ENCODE assay signal across 13 cellular contexts in the genomic region with DNA sequence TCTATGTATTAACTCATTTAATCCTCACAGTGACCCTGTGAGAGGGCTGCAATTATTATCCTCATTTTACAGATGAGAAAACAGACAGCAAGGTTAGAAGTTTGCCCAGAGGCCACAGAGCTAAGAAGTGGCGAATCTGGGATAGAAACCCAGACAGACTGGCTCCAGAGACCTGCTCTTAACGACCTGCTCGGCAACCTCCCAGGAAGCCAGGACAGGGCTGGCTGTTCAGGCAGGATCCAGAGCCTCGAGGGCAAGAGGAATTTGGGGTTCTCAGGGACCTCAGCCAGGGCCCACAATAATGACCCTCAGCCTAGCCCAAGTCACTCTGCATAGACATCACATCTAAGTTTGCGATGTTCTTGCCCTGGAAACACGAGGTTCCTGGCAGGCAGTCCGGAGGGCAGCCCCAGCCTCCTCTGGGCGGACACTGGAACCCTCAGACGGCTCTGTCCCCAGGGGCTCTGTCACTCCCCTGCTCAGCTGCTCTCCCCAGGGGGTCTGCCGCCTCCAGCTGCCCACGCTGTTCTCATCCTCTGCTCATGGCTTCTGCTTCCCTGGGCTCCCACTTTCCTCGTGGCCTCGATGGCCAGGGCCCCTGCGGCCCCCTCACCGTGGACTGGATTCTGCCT.
DNase-seq lines count a peak whose midpoint lies in the region; ATAC-seq, FAIRE-seq and TF ChIP-seq lines count a peak whose summit lies in the region.
"Had no signal": no experiment of that assay in that cellular context is flagged by ENCODE, and none has a peak within 500 bp of the region (broad histone marks: within the 10 kb centered on the region; RNA-seq: fewer than 3 reads in every experiment).

No MANE protein-coding gene starts in this region.

- H3K79me2 ChIP-seq in HepG2 (ENCODE audit: insufficient read depth, low read length), result no peaks in the 10 kb centered on the region

- CTCF ChIA-PET in HepG2 (lab: Yijun Ruan, JAX; ENCODE audit: low intra/inter-chr PET ratio, low total read pairs), result no interaction called here

- POLR2A ChIA-PET in HepG2 (lab: Yijun Ruan, JAX), result interaction anchor here (0.8 kb wide), 1 partner anchor 139 kb away, joined by 3 read pairs; a partner anchor contains a TSS

- no peak overlapping the region for H3K9ac ChIP-seq in HepG2 (ENCODE audit: insufficient read depth, low read depth, low read length)

- peak overlapping the region; percentile 42 for H2AFZ ChIP-seq in HepG2 (ENCODE audit: low read length)

- no peak overlapping the region for H3K4me2 ChIP-seq in HepG2 (ENCODE audit: low read depth, low read length)

- TF ChIP-seq RAD21 in HepG2 (CRISPR knock-in tag; IDR thresholded peaks at IDR 0.05), result no peak

- no peak for TF ChIP-seq CTCF in HepG2 (CRISPR knock-in tag; IDR thresholded peaks at IDR 0.05)
- TF ChIP-seq CTCF in right lobe of liver (IDR thresholded peaks at IDR 0.05), result no peak

- in situ Hi-C loops in HepG2 (cut with HindIII; ENCODE audit: extremely low pct_ligation_motif_present, low pct_unique_long_range_greater_than_20kb), result no loop called here

- H3K36me3 ChIP-seq in HepG2 (replicated peaks in 1 of 2; ENCODE audit: control insufficient read depth in 1 of 2, insufficient read depth in 2 of 2, low read length in 2 of 2) (no peaks in the 10 kb centered on the region), right lobe of liver (no peaks in the 10 kb centered on the region), aorta (ENCODE audit: control insufficient read depth in 1 of 2, insufficient read depth in 2 of 2, low read length in 1 of 2) (no peaks in the 10 kb centered on the region)

- H3K4me3 ChIP-seq in HepG2 (replicated peaks in 1 of 3; ENCODE audit: insufficient read depth in 1 of 3, low read depth in 2 of 3, low read length in 3 of 3) (no peak overlapping the region), right lobe of liver (no peak overlapping the region), aorta (ENCODE audit: low read length in 2 of 2) (no peak overlapping the region)

- H3K27me3 ChIP-seq in HepG2 (ENCODE audit: control insufficient read depth in 1 of 2, insufficient read depth in 2 of 2, low read length in 2 of 2), result no peaks in the 10 kb centered on the region
- H3K27me3 ChIP-seq in right lobe of liver, result no peaks in the 10 kb centered on the region
- no peaks in the 10 kb centered on the region for H3K27me3 ChIP-seq in aorta (ENCODE audit: control insufficient read depth in 1 of 2, insufficient read depth in 2 of 2, low read length in 1 of 2)

- H3K4me1 ChIP-seq in HepG2 (ENCODE audit: insufficient read depth, low read length), result peaks cover 63% of the 10 kb centered on the region
- no peaks in the 10 kb centered on the region for H3K4me1 ChIP-seq in right lobe of liver
- H3K4me1 ChIP-seq in aorta (ENCODE audit: control insufficient read depth in 1 of 2, insufficient read depth in 2 of 2, low read length in 2 of 2), result no peaks in the 10 kb centered on the region

- 57% methylated on average over 9 of the region's 15 CpGs for WGBS in HepG2 (ENCODE audit: low lambda C conversion rate)
- 61% methylated on average over 2 of the region's 15 CpGs for WGBS in right lobe of liver (ENCODE audit: insufficient coverage, low coverage, low lambda C conversion rate, missing lambda C conversion rate)
- 85 to 86% methylated on average over 15 of the region's 15 CpGs for WGBS in aorta, 2 donors

- no peak for DNase-seq in HepG2 (ENCODE audit: low spot score)
- no peak for DNase-seq in right lobe of liver
- peak; percentile 19 for DNase-seq in NCI-H1092 treated with DMSO at 0.1 percent for 48 hours (lab: John Stamatoyannopoulos, UW)
- peak; percentile 86 for DNase-seq in islet precursor cell
- no peak for DNase-seq in aorta
- no peak for DNase-seq in posterior vena cava (ENCODE audit: low spot score)
- DNase-seq in germinal center (ENCODE audit: low spot score), result no peak
- DNase-seq in kidney tubule cell (ENCODE audit: low spot score), result no peak
- DNase-seq: ACHN, MV-4-11, NCI-H187 treated with DMSO at 0.1 percent for 48 hours, NCI-H524 treated with DMSO at 0.1 percent for 48 hours had no signal

- no peaks in the 10 kb centered on the region for H4K20me1 ChIP-seq in HepG2 (ENCODE audit: insufficient read depth, low read length)

- TF ChIP-seq EP300 in HepG2 (IDR thresholded peaks at IDR 0.05; ENCODE audit: low read depth in 2 of 2, low read length in 2 of 2) (no peak), HepG2 (CRISPR knock-in tag; IDR thresholded peaks at IDR 0.05; ENCODE audit: borderline replicate concordance) (no peak)

- no peak for FAIRE-seq in HepG2 (lab: Jason Lieb, UNC)

- no TSS peak for BruUV-seq in HepG2 (replicated peaks; lab: Mats Ljungman, UMichigan)

- intact Hi-C loops in HepG2 (cut with micrococcal nuclease; ENCODE audit: unreplicated experiment) (no loop called here), right lobe of liver (cut with DNase I) (no loop called here), aorta (cut with DNase I) (no loop called here), posterior vena cava (cut with DNase I) (no loop called here)

- H3K27ac ChIP-seq in HepG2 (ENCODE audit: extremely low read length, insufficient read depth, low read length) (no peak overlapping the region), right lobe of liver (no peak overlapping the region), aorta (ENCODE audit: low read depth in 1 of 2, low read length in 2 of 2) (no peak overlapping the region)
- H3K27ac ChIP-seq: RWPE1 had no signal

- TF ChIP-seq POLR2A in HepG2 (IDR thresholded peaks at IDR 0.05; ENCODE audit: insufficient read depth in 1 of 2, low read depth in 2 of 2, low read length in 2 of 2) (no peak), right lobe of liver (IDR thresholded peaks at IDR 0.05) (no peak)

- H3K9me3 ChIP-seq in HepG2 (ENCODE audit: low read length) (no peaks in the 10 kb centered on the region), right lobe of liver (no peaks in the 10 kb centered on the region), aorta (ENCODE audit: control insufficient read depth, low read length) (no peaks in the 10 kb centered on the region)

- ATAC-seq in HepG2, result no peak
- no peak for ATAC-seq in right lobe of liver
- peak; percentile 36 for ATAC-seq in aorta (ENCODE audit: low FRiP score)

TF ChIP-seq in HepG2, 621 proteins besides CTCF, POLR2A, EP300 and RAD21 (continues in another document):
- TF ChIP-seq POLR2AphosphoS5 (IDR thresholded peaks at IDR 0.05; ENCODE audit: low read depth, low read length) (no peak), GATAD2A (CRISPR knock-in tag; IDR thresholded peaks at IDR 0.05) (no peak), TEAD2 (CRISPR knock-in tag; IDR thresholded peaks at IDR 0.05) (no peak), BHLHE40 (IDR thresholded peaks at IDR 0.05; ENCODE audit: low read length) (no peak), ZFP90 (CRISPR knock-in tag; IDR thresholded peaks at IDR 0.05; ENCODE audit: borderline replicate concordance) (no peak), ZNF207 (IDR thresholded peaks at IDR 0.05; ENCODE audit: borderline replicate concordance) (no peak), ZNF44 (CRISPR knock-in tag; IDR thresholded peaks at IDR 0.05) (no peak)
- TF ChIP-seq, protein P1, sequence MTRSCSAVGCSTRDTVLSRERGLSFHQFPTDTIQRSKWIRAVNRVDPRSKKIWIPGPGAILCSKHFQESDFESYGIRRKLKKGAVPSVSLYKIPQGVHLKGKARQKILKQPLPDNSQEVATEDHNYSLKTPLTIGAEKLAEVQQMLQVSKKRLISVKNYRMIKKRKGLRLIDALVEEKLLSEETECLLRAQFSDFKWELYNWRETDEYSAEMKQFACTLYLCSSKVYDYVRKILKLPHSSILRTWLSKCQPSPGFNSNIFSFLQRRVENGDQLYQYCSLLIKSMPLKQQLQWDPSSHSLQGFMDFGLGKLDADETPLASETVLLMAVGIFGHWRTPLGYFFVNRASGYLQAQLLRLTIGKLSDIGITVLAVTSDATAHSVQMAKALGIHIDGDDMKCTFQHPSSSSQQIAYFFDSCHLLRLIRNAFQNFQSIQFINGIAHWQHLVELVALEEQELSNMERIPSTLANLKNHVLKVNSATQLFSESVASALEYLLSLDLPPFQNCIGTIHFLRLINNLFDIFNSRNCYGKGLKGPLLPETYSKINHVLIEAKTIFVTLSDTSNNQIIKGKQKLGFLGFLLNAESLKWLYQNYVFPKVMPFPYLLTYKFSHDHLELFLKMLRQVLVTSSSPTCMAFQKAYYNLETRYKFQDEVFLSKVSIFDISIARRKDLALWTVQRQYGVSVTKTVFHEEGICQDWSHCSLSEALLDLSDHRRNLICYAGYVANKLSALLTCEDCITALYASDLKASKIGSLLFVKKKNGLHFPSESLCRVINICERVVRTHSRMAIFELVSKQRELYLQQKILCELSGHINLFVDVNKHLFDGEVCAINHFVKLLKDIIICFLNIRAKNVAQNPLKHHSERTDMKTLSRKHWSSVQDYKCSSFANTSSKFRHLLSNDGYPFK (CRISPR knock-in tag; IDR thresholded peaks at IDR 0.05; ENCODE audit: borderline replicate concordance), result no peak
- TF ChIP-seq, protein P2, sequence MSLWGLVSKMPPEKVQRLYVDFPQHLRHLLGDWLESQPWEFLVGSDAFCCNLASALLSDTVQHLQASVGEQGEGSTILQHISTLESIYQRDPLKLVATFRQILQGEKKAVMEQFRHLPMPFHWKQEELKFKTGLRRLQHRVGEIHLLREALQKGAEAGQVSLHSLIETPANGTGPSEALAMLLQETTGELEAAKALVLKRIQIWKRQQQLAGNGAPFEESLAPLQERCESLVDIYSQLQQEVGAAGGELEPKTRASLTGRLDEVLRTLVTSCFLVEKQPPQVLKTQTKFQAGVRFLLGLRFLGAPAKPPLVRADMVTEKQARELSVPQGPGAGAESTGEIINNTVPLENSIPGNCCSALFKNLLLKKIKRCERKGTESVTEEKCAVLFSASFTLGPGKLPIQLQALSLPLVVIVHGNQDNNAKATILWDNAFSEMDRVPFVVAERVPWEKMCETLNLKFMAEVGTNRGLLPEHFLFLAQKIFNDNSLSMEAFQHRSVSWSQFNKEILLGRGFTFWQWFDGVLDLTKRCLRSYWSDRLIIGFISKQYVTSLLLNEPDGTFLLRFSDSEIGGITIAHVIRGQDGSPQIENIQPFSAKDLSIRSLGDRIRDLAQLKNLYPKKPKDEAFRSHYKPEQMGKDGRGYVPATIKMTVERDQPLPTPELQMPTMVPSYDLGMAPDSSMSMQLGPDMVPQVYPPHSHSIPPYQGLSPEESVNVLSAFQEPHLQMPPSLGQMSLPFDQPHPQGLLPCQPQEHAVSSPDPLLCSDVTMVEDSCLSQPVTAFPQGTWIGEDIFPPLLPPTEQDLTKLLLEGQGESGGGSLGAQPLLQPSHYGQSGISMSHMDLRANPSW (CRISPR knock-in tag; IDR thresholded peaks at IDR 0.05; ENCODE audit: borderline replicate concordance), result no peak

Comparison
In these comparisons a context has a peak if more than half of its experiments do, and no peak if none do; other contexts are left out.
1. DNase-seq: peak in NCI-H1092 treated with DMSO at 0.1 percent for 48 hours (single experiment) and islet precursor cell (single experiment); none in HepG2 (single experiment), right lobe of liver (0 of 3), aorta (0 of 2), posterior vena cava (single experiment), germinal center (single experiment) and kidney tubule cell (single experiment).